28 cellular contexts compared by ENCODE assay signal in genomic region chr6:40286721-40287120, GRCh38.
"Had no signal": no experiment of that assay in that cellular context is flagged by ENCODE, and none has a peak within 500 bp of the region (broad histone marks: within the 10 kb centered on the region; RNA-seq: fewer than 3 reads in every experiment).

No MANE protein-coding gene starts in this region.

- H3K4me1 ChIP-seq: ascending aorta, colonic mucosa, stomach, thyroid gland had no signal

- H3K9me3 ChIP-seq: ascending aorta, colonic mucosa, mucosa of descending colon, stomach, thyroid gland had no signal

- DNase-seq: activated CD4-positive, alpha-beta memory T cell treated with anti-CD3 and anti-CD28 coated beads for 36 hours; activated CD4-positive, alpha-beta T cell treated with anti-CD3 and anti-CD28 coated beads, Interleukin-2, amount 10 ng/mL, durations not matched to agents 24 days and 14 days; activated CD4-positive, CD25-positive, alpha-beta regulatory T cell treated with anti-CD3 and anti-CD28 coated beads, Interleukin-2, amount 50 U/mL, for 72 hours; activated CD8-positive, alpha-beta memory T cell treated with anti-CD3 and anti-CD28 coated beads, Interleukin-2, amount 50 U/mL, for 4 hours; activated effector memory CD4-positive, alpha-beta T cell treated with anti-CD3 and anti-CD28 coated beads, Interleukin-2, amount 50 U/mL, for 16 hours; activated naive CD4-positive, alpha-beta T cell treated with anti-CD3 and anti-CD28 coated beads, Interleukin-2, amount 10 ng/mL, durations not matched to agents 7 days and 5 days; activated naive CD8-positive, alpha-beta T cell treated with anti-CD3 and anti-CD28 coated beads, Interleukin-2, amount 10 ng/mL, durations not matched to agents 7 days and 5 days; activated T-cell treated with anti-CD3 and anti-CD28 coated beads, Interleukin-2, amount 50 U/mL, for 1 hour; cerebellar nuclear complex; colonic mucosa; dorsolateral prefrontal cortex; effector memory CD4-positive, alpha-beta T cell; erythroblast; foreskin fibroblast; left cardiac atrium; left ventricle myocardium superior; mucosa of descending colon; posterior cingulate gyrus; right cardiac atrium; stimulated activated CD4-positive, alpha-beta T cell treated with anti-CD3 and anti-CD28 coated beads, Interleukin-15, amount 100 ng/mL, for 24 hours; stimulated activated CD4-positive, alpha-beta T cell treated with anti-CD3 and anti-CD28 coated beads, Interleukin-2, amount 100 ng/mL, for 24 hours; stimulated activated naive B cell treated with anti-CD40 and anti-IgM and Interleukin-4, amounts not matched to agents 10 μg/mL and 1 μg/mL and 100 μg/mL, for 72 hours; stomach; thyroid gland had no signal

- H3K27me3 ChIP-seq: ascending aorta, colonic mucosa, thyroid gland had no signal

- H3K4me3 ChIP-seq: ascending aorta, cardiac muscle cell, colonic mucosa, dorsolateral prefrontal cortex, mucosa of descending colon, stomach, thyroid gland had no signal

- H3K27ac ChIP-seq: ascending aorta, cardiac muscle cell, colonic mucosa, dorsolateral prefrontal cortex, stomach, thyroid gland, VCaP had no signal

- H3K36me3 ChIP-seq: ascending aorta, cardiac muscle cell, colonic mucosa, stomach, thyroid gland had no signal

- ATAC-seq: left cardiac atrium; left ventricle myocardium superior; mucosa of descending colon; natural killer cell treated with Interleukin-12 subunit alpha and Interleukin-12 subunit beta and Interleukin-15 and Interleukin-18, amount 100 ng/mL, for 72 hours; stimulated activated naive B cell treated with anti-CD40 and anti-IgM and Interleukin-4, amounts not matched to agents 10 μg/mL and 1 μg/mL and 100 μg/mL, for 72 hours had no signal
